Comparison of ENCODE assay signal across 10 cellular contexts in genomic region chr22:36381513-36382079, GRCh38. TPM values are rescaled to one million over a fixed set of nuclear protein-coding genes. Genes with fewer than 3 reads are reported as not detected.
DNase-seq lines count a peak whose midpoint lies in the region; ATAC-seq, FAIRE-seq and TF ChIP-seq lines count a peak whose summit lies in the region.
"Had no signal": no experiment of that assay in that cellular context is flagged by ENCODE, and none has a peak within 500 bp of the region (broad histone marks: within the 10 kb centered on the region; RNA-seq: fewer than 3 reads in every experiment).

No MANE protein-coding gene starts in this region.

- CTCF ChIA-PET in A549 (lab: Yijun Ruan, JAX), result interaction anchor here (1.8 to 2.8 kb wide), 2 partner anchors 16 to 80 kb away, joined by 5 to 11 read pairs; no protein-coding TSS in a partner anchor
- CTCF ChIA-PET in naive thymus-derived CD4-positive, alpha-beta T cell (lab: Charles Lee), result interaction anchor here (1.5 to 6.0 kb wide), 2 partner anchors 9 to 49 kb away, joined by 10 to 31 read pairs; no protein-coding TSS in a partner anchor

- DNase-seq in A549 (ENCODE audit: low read depth in 1 of 2, low spot score in 1 of 2) (no peak), GM23338 (ENCODE audit: low spot score) (no peak), suprapubic skin (ENCODE audit: low spot score in 2 of 2) (no peak), glutamatergic neuron (no peak), cerebellum (ENCODE audit: low spot score) (no peak), NK-92 (lab: John Stamatoyannopoulos, UW; ENCODE audit: unreplicated experiment) (no peak)
- DNase-seq in activated naive CD8-positive, alpha-beta T cell treated with anti-CD3 and anti-CD28 coated beads, Interleukin-2, amount 10 ng/mL, durations not matched to agents 7 days and 5 days, result no peak
- DNase-seq in naive thymus-derived CD4-positive, alpha-beta T cell, result no peak
- DNase-seq: adrenal gland had no signal

- no peaks in the 10 kb centered on the region; the same call in 1 of the 3 replicates for H3K9me3 Mint-ChIP-seq in GM23338
- H3K9me3 Mint-ChIP-seq in activated naive CD8-positive, alpha-beta T cell treated with anti-CD3 and anti-CD28 coated beads, Interleukin-2, amount 10 ng/mL, durations not matched to agents 7 days and 5 days, result no peaks in the 10 kb centered on the region
- no peaks in the 10 kb centered on the region for H3K9me3 Mint-ChIP-seq in naive thymus-derived CD4-positive, alpha-beta T cell
- peaks cover 2% of the 10 kb centered on the region for H3K9me3 Mint-ChIP-seq in glutamatergic neuron (ENCODE audit: unreplicated experiment)

- H3K4me3 ChIP-seq in A549 (no peak overlapping the region), GM23338 (no peak overlapping the region), suprapubic skin (no peak overlapping the region)
- peak overlapping the region; percentile 20 for H3K4me3 ChIP-seq in naive thymus-derived CD4-positive, alpha-beta T cell (ENCODE audit: low read length)
- H3K4me3 ChIP-seq: adrenal gland had no signal

- TF ChIP-seq CTCF in A549 (IDR thresholded peaks at IDR 0.05) (no peak), GM23338 (conservative IDR thresholded peaks at IDR 0.05; ENCODE audit: low read depth in 2 of 2) (no peak), suprapubic skin (IDR thresholded peaks at IDR 0.05) (no peak), glutamatergic neuron (IDR thresholded peaks at IDR 0.05; ENCODE audit: partially characterized antibody, unreplicated experiment) (no peak)

- H3K9me2 ChIP-seq in GM23338 (ENCODE audit: insufficient read depth), result no peaks in the 10 kb centered on the region

- H3K79me2 ChIP-seq in GM23338 (replicated peaks; ENCODE audit: insufficient read depth), result peaks cover 100% of the 10 kb centered on the region

- peaks cover 49% of the 10 kb centered on the region for H4K20me1 ChIP-seq in GM23338 (replicated peaks; ENCODE audit: insufficient read depth)

- H3K27me3 Mint-ChIP-seq in GM23338 (ENCODE audit: insufficient read depth, low read depth, poor library complexity), result peaks cover 15% of the 10 kb centered on the region
- no peaks in the 10 kb centered on the region for H3K27me3 Mint-ChIP-seq in activated naive CD8-positive, alpha-beta T cell treated with anti-CD3 and anti-CD28 coated beads, Interleukin-2, amount 10 ng/mL, durations not matched to agents 7 days and 5 days
- H3K27me3 Mint-ChIP-seq in naive thymus-derived CD4-positive, alpha-beta T cell, result no peaks in the 10 kb centered on the region
- peaks cover 3% of the 10 kb centered on the region for H3K27me3 Mint-ChIP-seq in glutamatergic neuron (ENCODE audit: unreplicated experiment)

- H3F3A ChIP-seq in GM23338 (replicated peaks; ENCODE audit: low read depth), result 0 out of 2 replicates have a peak, but pooled peaks cover 12% of the 10 kb centered on the region

- WGBS in A549 (ENCODE audit: missing lambda C conversion rate), result 85% methylated on average over 5 of the region's 5 CpGs
- WGBS in suprapubic skin, result 72% methylated on average over 5 of the region's 5 CpGs

- H3K4me1 ChIP-seq in A549 (peaks cover 60% of the 10 kb centered on the region), GM23338 (ENCODE audit: insufficient read depth) (peaks cover 54% of the 10 kb centered on the region), suprapubic skin (peaks cover 94% of the 10 kb centered on the region)
- H3K4me1 ChIP-seq in naive thymus-derived CD4-positive, alpha-beta T cell (ENCODE audit: control insufficient read depth in 2 of 2, insufficient read depth in 2 of 2, low read length in 2 of 2), result peaks cover 68 to 71% of the 10 kb centered on the region in 2 donors

- H3K36me3 Mint-ChIP-seq in GM23338 (ENCODE audit: low read depth) (peaks cover 38% of the 10 kb centered on the region), glutamatergic neuron (ENCODE audit: unreplicated experiment) (no peaks in the 10 kb centered on the region)
- peaks cover 48% of the 10 kb centered on the region for H3K36me3 Mint-ChIP-seq in activated naive CD8-positive, alpha-beta T cell treated with anti-CD3 and anti-CD28 coated beads, Interleukin-2, amount 10 ng/mL, durations not matched to agents 7 days and 5 days
- H3K36me3 Mint-ChIP-seq in naive thymus-derived CD4-positive, alpha-beta T cell, result peaks cover 4 to 62% (median 31%) of the 10 kb centered on the region in 5 donors

- intact Hi-C loops in naive thymus-derived CD4-positive, alpha-beta T cell (cut with micrococcal nuclease), result loop anchor here (5.0 to 10.0 kb wide), 2 partner anchors 144 to 853 kb away; partner anchors contain the start of gene APOL2 (in 1 of the 2)

- no peak for TF ChIP-seq RAD21 in A549 (conservative IDR thresholded peaks at IDR 0.05 in 1 of 2, IDR thresholded peaks at IDR 0.05 in 1 of 2)

- H3K4me1 Mint-ChIP-seq in GM23338 (peaks cover 53% of the 10 kb centered on the region), glutamatergic neuron (ENCODE audit: low read depth, unreplicated experiment) (peaks cover 19% of the 10 kb centered on the region)
- peaks cover 73% of the 10 kb centered on the region for H3K4me1 Mint-ChIP-seq in activated naive CD8-positive, alpha-beta T cell treated with anti-CD3 and anti-CD28 coated beads, Interleukin-2, amount 10 ng/mL, durations not matched to agents 7 days and 5 days
- H3K4me1 Mint-ChIP-seq in naive thymus-derived CD4-positive, alpha-beta T cell, result peaks cover 39 to 90% (median 77%) of the 10 kb centered on the region in 7 donors

- ATAC-seq in A549 (no peak), GM23338 (no peak)
- no peak for ATAC-seq in activated naive CD8-positive, alpha-beta T cell treated with anti-CD3 and anti-CD28 coated beads, Interleukin-2, amount 10 ng/mL, durations not matched to agents 7 days and 5 days (ENCODE audit: low read depth)
- no peak for ATAC-seq in naive thymus-derived CD4-positive, alpha-beta T cell

- no peak for FAIRE-seq in A549 (lab: Jason Lieb, UNC)
- FAIRE-seq: endometrium had no signal

- TF ChIP-seq EP300 in A549 (IDR thresholded peaks at IDR 0.05) (no peak), suprapubic skin (IDR thresholded peaks at IDR 0.05) (no peak)

- no peak overlapping the region for H3K27ac Mint-ChIP-seq in GM23338
- peak overlapping the region; percentile 89 for H3K27ac Mint-ChIP-seq in activated naive CD8-positive, alpha-beta T cell treated with anti-CD3 and anti-CD28 coated beads, Interleukin-2, amount 10 ng/mL, durations not matched to agents 7 days and 5 days
- peak overlapping the region; percentile 95 to 100 (median 98) for H3K27ac Mint-ChIP-seq in naive thymus-derived CD4-positive, alpha-beta T cell
- H3K27ac Mint-ChIP-seq in glutamatergic neuron (ENCODE audit: unreplicated experiment), result no peak overlapping the region

- no peak overlapping the region for H3K27ac ChIP-seq in A549
- H3K27ac ChIP-seq in GM23338 (ENCODE audit: low read depth), result peak overlapping the region; percentile 59; the same call in 1 of the 2 replicates
- peak overlapping the region; percentile 80 for H3K27ac ChIP-seq in naive thymus-derived CD4-positive, alpha-beta T cell (ENCODE audit: low read depth, low read length)
- H3K27ac ChIP-seq in suprapubic skin, result no peak overlapping the region

- H2AFZ ChIP-seq in GM23338, result no peak overlapping the region

- 0 out of 3 replicates have a peak overlapping the region, but pooled peaks have one; percentile 2 for H3K4me2 ChIP-seq in A549
- H3K4me2 ChIP-seq in GM23338, result no peak overlapping the region

- POLR2A ChIA-PET in A549 (lab: Yijun Ruan, JAX), result no interaction called here
- POLR2A ChIA-PET in activated naive CD8-positive, alpha-beta T cell treated with anti-CD3 and anti-CD28 coated beads, Interleukin-2, amount 10 ng/mL, durations not matched to agents 7 days and 5 days (lab: Charles Lee), result interaction anchor here (0.6 to 8.7 kb wide), 4 partner anchors 7 to 81 kb away, joined by 3 to 132 read pairs (median 9); no protein-coding TSS in a partner anchor
- POLR2A ChIA-PET in naive thymus-derived CD4-positive, alpha-beta T cell (lab: Charles Lee), result interaction anchor here (0.6 to 35.9 kb wide), 6 partner anchors 27 to 89 kb away, joined by 3 to 1512 read pairs (median 4); no protein-coding TSS in a partner anchor

- no peak for TF ChIP-seq POLR2A in A549 (IDR thresholded peaks at IDR 0.05; ENCODE audit: low read length)
- TF ChIP-seq POLR2A in suprapubic skin (IDR thresholded peaks at IDR 0.05), result no peak

- H3K4me3 Mint-ChIP-seq in GM23338, result no peak overlapping the region
- H3K4me3 Mint-ChIP-seq in activated naive CD8-positive, alpha-beta T cell treated with anti-CD3 and anti-CD28 coated beads, Interleukin-2, amount 10 ng/mL, durations not matched to agents 7 days and 5 days, result peak overlapping the region; percentile 75
- H3K4me3 Mint-ChIP-seq in naive thymus-derived CD4-positive, alpha-beta T cell, result peak overlapping the region; percentile 60 to 94 (median 87)
- no peak overlapping the region for H3K4me3 Mint-ChIP-seq in glutamatergic neuron (ENCODE audit: unreplicated experiment)

- no peaks in the 10 kb centered on the region for H3K27me3 ChIP-seq in GM23338 (ENCODE audit: insufficient read depth)
- H3K27me3 ChIP-seq in naive thymus-derived CD4-positive, alpha-beta T cell (ENCODE audit: control insufficient read depth in 2 of 2, insufficient read depth in 2 of 2, low read length in 2 of 2), result no peaks in the 10 kb centered on the region
- no peaks in the 10 kb centered on the region for H3K27me3 ChIP-seq in suprapubic skin
- H3K27me3 ChIP-seq: adrenal gland had no signal

- H3K36me3 ChIP-seq in GM23338 (ENCODE audit: insufficient read depth) (no peaks in the 10 kb centered on the region; the same call in 1 of the 2 replicates), suprapubic skin (no peaks in the 10 kb centered on the region)
- H3K36me3 ChIP-seq in naive thymus-derived CD4-positive, alpha-beta T cell (ENCODE audit: control insufficient read depth in 2 of 3, insufficient read depth in 3 of 3, low read length in 3 of 3), result peaks cover 0 to 13% (median 5%) of the 10 kb centered on the region in 3 experiments
- H3K36me3 ChIP-seq: adrenal gland had no signal

- no peaks in the 10 kb centered on the region for H3K9me3 ChIP-seq in A549
- H3K9me3 ChIP-seq in naive thymus-derived CD4-positive, alpha-beta T cell (ENCODE audit: control insufficient read depth in 2 of 3, low read length in 3 of 3), result no peaks in the 10 kb centered on the region
- H3K9me3 ChIP-seq in suprapubic skin, result no peaks in the 10 kb centered on the region
- H3K9me3 ChIP-seq: adrenal gland had no signal

RNA-seq across cellular contexts. Expression of gene MYH9, which starts 6.2 kb away (rescaled TPM):
- polyA plus RNA-seq in A549 (2011; rRNA removed) (92.1 and 162 TPM in 2 replicates), A549 (2017; fragmentation: RNase III; extraction: RNeasy Plus Mini Kit Qiagen cat#74134 plus additional on column Dnase treatment) (158 to 215 TPM (median 167 TPM) in 3 replicates), GM23338 (2016; fragmentation: Nextera tagmentation; extraction: Ambion mirVana) (55.4 and 58.4 TPM in 2 replicates)
- 112 and 118 TPM in 2 replicates for polyA plus RNA-seq in A549 (2012; cell fraction: cytosol; rRNA removed)
- 202 and 239 TPM in 2 replicates for polyA plus RNA-seq in A549 (2012; cell fraction: nucleus; rRNA removed)
- 460 and 534 TPM in 2 replicates for polyA minus RNA-seq in A549 (2011; rRNA and poly(A)+ RNA removed)
- total RNA-seq in GM23338 (2014; rRNA removed; shearing (Covaris generic)), result 204 and 233 TPM in 2 replicates
- 100 to 1,000 TPM; 803 to 821 TPM for total RNA-seq in activated naive CD8-positive, alpha-beta T cell treated with anti-CD3 and anti-CD28 coated beads, Interleukin-2, amount 10 ng/mL, durations not matched to agents 7 days and 5 days
- 100 to 1,000 TPM; 650 to 900 (median 803) TPM for total RNA-seq in naive thymus-derived CD4-positive, alpha-beta T cell
- polyA plus RNA-seq in naive thymus-derived CD4-positive, alpha-beta T cell, result 100 to 1,000 TPM in 1 of 2 donors, 10 to 100 TPM in 1; 95.5 to 501 TPM
- total RNA-seq in suprapubic skin (100 to 1,000 TPM; 284 to 323 (median 294) TPM), glutamatergic neuron (ENCODE audit: unreplicated experiment) (122 TPM), cerebellum (38.6 TPM)

Comparison
In these comparisons a context has a peak if more than half of its experiments do, and no peak if none do; other contexts are left out.
1. H3K27ac ChIP-seq: peak in GM23338 (single experiment) and naive thymus-derived CD4-positive, alpha-beta T cell (single experiment); none in A549 (0 of 2) and suprapubic skin (single experiment).
2. H3K27ac Mint-ChIP-seq: peak in activated naive CD8-positive, alpha-beta T cell treated with anti-CD3 and anti-CD28 coated beads, Interleukin-2, amount 10 ng/mL, durations not matched to agents 7 days and 5 days (single experiment) and naive thymus-derived CD4-positive, alpha-beta T cell (9 of 9); none in GM23338 (single experiment) and glutamatergic neuron (single experiment).
3. H3K4me3 Mint-ChIP-seq: peak in activated naive CD8-positive, alpha-beta T cell treated with anti-CD3 and anti-CD28 coated beads, Interleukin-2, amount 10 ng/mL, durations not matched to agents 7 days and 5 days (single experiment) and naive thymus-derived CD4-positive, alpha-beta T cell (10 of 10); none in GM23338 (single experiment) and glutamatergic neuron (single experiment).